2 cellular contexts compared by ENCODE assay signal in the genomic region with DNA sequence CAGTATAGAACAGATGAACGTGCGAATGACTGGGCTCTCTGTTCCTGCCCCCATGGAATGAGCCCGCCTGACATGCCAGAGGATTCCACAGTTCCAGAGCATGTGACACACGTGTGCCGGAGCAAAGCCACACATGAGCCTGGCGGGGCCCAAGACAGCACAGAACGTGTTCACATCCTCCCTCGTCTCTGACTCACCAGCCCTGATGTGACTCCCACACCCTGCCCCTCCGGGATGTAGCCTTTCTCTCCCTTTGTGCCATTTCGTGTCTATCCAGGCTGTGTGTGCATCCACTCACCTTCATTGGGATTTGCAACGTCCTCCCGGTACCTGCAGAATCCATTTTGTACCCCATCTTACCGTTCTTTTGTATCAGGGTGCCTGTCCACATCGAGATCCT. TPM values are rescaled to one million over a fixed set of nuclear protein-coding genes. Genes with fewer than 3 reads are reported as not detected.
"Had no signal": no experiment of that assay in that cellular context is flagged by ENCODE, and none has a peak within 500 bp of the region (broad histone marks: within the 10 kb centered on the region; RNA-seq: fewer than 3 reads in every experiment).

No MANE protein-coding gene starts in this region.

RNA-seq across cellular contexts. Expression of gene GPAT2, which starts 0.8 kb away (rescaled TPM):
- total RNA-seq: G401, GM12878 had no signal
